ENCODE assay signal across 1 cellular context in the genomic region with DNA sequence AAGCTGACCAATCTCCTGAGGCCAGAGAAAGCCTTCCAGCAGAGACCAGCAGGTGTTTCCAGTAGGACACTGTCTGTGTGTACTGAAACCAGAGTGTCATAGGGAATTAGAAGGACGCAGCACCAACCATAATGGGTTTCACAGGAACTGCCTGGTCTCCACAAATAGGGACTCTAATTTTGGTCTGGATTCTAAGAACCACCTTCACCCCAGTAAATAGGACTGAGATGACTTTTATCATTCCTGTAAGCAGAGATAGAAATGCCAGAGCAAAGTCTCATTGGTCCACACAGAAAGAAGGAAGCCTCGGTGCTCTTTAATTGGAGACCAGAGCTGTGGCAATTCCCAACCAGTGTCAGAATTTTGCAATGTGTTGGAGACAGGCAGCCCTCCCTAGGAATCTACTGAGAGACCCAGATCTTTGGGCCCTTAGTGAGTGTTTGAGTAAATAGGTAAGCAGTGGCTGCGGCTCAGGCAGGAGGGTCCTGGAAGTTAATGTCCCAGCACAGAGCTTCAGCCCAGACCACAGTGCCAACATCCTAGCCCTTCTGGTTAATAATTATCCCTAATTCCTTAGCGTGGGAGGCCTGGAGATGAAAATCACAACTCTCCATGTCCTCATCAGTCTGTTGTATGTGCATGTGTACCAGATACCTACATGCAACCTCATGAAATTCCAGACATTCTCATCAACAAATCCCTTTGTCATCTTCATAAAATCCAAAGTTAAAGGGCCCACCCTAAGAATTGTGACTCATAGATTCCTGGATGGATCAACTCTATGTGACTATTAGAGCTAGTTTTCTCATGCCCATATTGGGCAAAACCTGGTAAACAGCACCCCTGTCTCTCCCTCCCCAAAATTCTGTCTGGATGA.
TF ChIP-seq lines count a peak whose summit lies in the region.

No MANE protein-coding gene starts in this region.

TF ChIP-seq in A549, 52 proteins besides CTCF, POLR2A, EP300 and RAD21 (continued from another document):
- TF ChIP-seq, protein P1, sequence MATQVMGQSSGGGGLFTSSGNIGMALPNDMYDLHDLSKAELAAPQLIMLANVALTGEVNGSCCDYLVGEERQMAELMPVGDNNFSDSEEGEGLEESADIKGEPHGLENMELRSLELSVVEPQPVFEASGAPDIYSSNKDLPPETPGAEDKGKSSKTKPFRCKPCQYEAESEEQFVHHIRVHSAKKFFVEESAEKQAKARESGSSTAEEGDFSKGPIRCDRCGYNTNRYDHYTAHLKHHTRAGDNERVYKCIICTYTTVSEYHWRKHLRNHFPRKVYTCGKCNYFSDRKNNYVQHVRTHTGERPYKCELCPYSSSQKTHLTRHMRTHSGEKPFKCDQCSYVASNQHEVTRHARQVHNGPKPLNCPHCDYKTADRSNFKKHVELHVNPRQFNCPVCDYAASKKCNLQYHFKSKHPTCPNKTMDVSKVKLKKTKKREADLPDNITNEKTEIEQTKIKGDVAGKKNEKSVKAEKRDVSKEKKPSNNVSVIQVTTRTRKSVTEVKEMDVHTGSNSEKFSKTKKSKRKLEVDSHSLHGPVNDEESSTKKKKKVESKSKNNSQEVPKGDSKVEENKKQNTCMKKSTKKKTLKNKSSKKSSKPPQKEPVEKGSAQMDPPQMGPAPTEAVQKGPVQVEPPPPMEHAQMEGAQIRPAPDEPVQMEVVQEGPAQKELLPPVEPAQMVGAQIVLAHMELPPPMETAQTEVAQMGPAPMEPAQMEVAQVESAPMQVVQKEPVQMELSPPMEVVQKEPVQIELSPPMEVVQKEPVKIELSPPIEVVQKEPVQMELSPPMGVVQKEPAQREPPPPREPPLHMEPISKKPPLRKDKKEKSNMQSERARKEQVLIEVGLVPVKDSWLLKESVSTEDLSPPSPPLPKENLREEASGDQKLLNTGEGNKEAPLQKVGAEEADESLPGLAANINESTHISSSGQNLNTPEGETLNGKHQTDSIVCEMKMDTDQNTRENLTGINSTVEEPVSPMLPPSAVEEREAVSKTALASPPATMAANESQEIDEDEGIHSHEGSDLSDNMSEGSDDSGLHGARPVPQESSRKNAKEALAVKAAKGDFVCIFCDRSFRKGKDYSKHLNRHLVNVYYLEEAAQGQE (IDR thresholded peaks at IDR 0.05) = no peak
- TF ChIP-seq FOSL2 (IDR thresholded peaks at IDR 0.05) (peak; percentile 67; the same call in 1 of the 2 replicates), FOSL2 (CRISPR knock-in tag; IDR thresholded peaks at IDR 0.05) (peak; percentile 78), MAFK (IDR thresholded peaks at IDR 0.05; ENCODE audit: partially characterized antibody) (peak; percentile 63), RFX5 (IDR thresholded peaks at IDR 0.05) (no peak), JUNB (IDR thresholded peaks at IDR 0.05) (peak; percentile 84), FOSB (CRISPR knock-in tag; IDR thresholded peaks at IDR 0.05) (no peak), FOXS1 (CRISPR knock-in tag; IDR thresholded peaks at IDR 0.05) (no peak), EHF (CRISPR knock-in tag; IDR thresholded peaks at IDR 0.05) (no peak)
- TF ChIP-seq, protein P2, sequence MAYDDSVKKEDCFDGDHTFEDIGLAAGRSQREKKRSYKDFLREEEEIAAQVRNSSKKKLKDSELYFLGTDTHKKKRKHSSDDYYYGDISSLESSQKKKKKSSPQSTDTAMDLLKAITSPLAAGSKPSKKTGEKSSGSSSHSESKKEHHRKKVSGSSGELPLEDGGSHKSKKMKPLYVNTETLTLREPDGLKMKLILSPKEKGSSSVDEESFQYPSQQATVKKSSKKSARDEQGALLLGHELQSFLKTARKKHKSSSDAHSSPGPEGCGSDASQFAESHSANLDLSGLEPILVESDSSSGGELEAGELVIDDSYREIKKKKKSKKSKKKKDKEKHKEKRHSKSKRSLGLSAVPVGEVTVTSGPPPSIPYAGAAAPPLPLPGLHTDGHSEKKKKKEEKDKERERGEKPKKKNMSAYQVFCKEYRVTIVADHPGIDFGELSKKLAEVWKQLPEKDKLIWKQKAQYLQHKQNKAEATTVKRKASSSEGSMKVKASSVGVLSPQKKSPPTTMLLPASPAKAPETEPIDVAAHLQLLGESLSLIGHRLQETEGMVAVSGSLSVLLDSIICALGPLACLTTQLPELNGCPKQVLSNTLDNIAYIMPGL (CRISPR knock-in tag; IDR thresholded peaks at IDR 0.05; ENCODE audit: borderline replicate concordance) = no peak
